12 cellular contexts compared by ENCODE assay signal in the genomic region with DNA sequence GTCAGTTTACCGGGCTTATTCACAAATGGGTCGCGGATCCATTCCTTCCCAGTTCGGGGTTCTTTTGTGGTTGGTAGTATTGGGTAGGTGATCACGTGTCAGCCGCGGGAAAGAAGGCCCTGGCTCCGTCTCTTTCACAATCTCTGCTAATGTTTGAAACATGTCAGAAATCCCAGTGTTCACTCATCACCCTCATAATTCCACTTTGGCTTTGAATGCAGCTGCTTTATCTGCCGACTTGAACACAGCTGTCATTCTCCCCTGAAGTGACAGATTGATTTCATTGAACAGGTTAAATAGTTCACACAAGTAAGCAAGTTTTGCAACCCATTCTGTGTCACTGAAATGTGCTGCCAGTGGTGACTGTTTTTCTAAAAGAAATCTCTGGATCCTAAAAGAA. TPM values are rescaled to one million over a fixed set of nuclear protein-coding genes. Genes with fewer than 3 reads are reported as not detected.
"Had no signal": no experiment of that assay in that cellular context is flagged by ENCODE, and none has a peak within 500 bp of the region (broad histone marks: within the 10 kb centered on the region; RNA-seq: fewer than 3 reads in every experiment).

No MANE protein-coding gene starts in this region.

RNA-seq across cellular contexts. Expression of a gene that starts 44.5 kb away (rescaled TPM):
- total RNA-seq: activated CD4-positive, alpha-beta memory T cell treated with anti-CD3 and anti-CD28 coated beads for 36 hours; activated CD4-positive, alpha-beta memory T cell treated with anti-CD3 and anti-CD28 coated beads, Interleukin-2, amount 10 ng/mL, durations not matched to agents 7 days and 5 days; activated CD4-positive, alpha-beta T cell treated with anti-CD3 and anti-CD28 coated beads for 36 hours; activated CD4-positive, alpha-beta T cell treated with anti-CD3 and anti-CD28 coated beads, Interleukin-2, amount 10 ng/mL, durations not matched to agents 7 days and 5 days; activated CD8-positive, alpha-beta memory T cell treated with anti-CD3 and anti-CD28 coated beads for 36 hours; activated CD8-positive, alpha-beta memory T cell treated with anti-CD3 and anti-CD28 coated beads, Interleukin-2, amount 10 ng/mL, durations not matched to agents 7 days and 5 days; activated CD8-positive, alpha-beta T cell treated with anti-CD3 and anti-CD28 coated beads for 36 hours; activated CD8-positive, alpha-beta T cell treated with anti-CD3 and anti-CD28 coated beads, Interleukin-2, amount 10 ng/mL, durations not matched to agents 7 days and 5 days; T-cell; T-helper 1 cell treated with Interleukin-12 subunit alpha and Interleukin-12 subunit beta and Interleukin-4 antibody, amounts not matched to agents 30 ng/mL and 1 ng/mL, for 36 hours; T-helper 17 cell; T-helper 2 cell treated with Interferon-gamma antibody and Interleukin-4, amounts not matched to agents 100 ng/mL and 5 ng/mL, for 36 hours had no signal
